ENCODE assay signal across 11 cellular contexts in the genomic region with DNA sequence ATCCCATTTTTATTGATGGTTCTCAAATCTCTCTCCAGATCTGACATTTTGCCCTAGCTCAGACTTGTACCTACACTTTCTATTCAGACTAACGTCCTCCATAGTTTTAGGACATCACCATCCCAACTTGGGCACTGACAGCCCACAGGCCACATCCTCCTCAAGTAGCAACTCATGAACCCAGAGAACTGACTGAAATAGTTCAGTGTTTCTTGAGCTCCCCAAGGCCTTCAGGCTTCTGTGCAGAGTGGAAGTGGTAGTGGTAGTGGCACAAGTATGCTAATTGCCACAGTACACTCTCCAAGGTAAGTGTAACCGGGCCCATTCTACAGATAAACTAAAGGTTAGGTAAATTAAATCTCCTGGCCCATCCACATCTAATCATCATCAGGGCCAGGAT.
DNase-seq lines count a peak whose midpoint lies in the region; ATAC-seq and TF ChIP-seq lines count a peak whose summit lies in the region.
"Had no signal": no experiment of that assay in that cellular context is flagged by ENCODE, and none has a peak within 500 bp of the region (broad histone marks: within the 10 kb centered on the region; RNA-seq: fewer than 3 reads in every experiment).

No MANE protein-coding gene starts in this region.

- peak overlapping the region; percentile 90 for H3K27ac Mint-ChIP-seq in CD8-positive, alpha-beta T cell
- peak overlapping the region; percentile 80 for H3K27ac Mint-ChIP-seq in activated T-helper 17 cell treated with anti-CD3 and anti-CD28 coated beads, Interleukin-2, amount 50 U/mL, for 72 hours
- H3K27ac Mint-ChIP-seq in natural killer cell treated with Interleukin-12 subunit alpha and Interleukin-12 subunit beta and Interleukin-15 and Interleukin-18, amount 100 ng/mL, for 72 hours, result peak overlapping the region in 1 of 2 donors; percentile 44

- no peaks in the 10 kb centered on the region for H3K9me3 ChIP-seq in CD8-positive, alpha-beta T cell (ENCODE audit: low read length)

- H3K27me3 ChIP-seq in CD8-positive, alpha-beta T cell (ENCODE audit: insufficient read depth, low read length), result no peaks in the 10 kb centered on the region
- H3K27me3 ChIP-seq: hepatocyte had no signal

- H3K4me3 Mint-ChIP-seq in CD8-positive, alpha-beta T cell, result peak overlapping the region; percentile 26
- H3K4me3 Mint-ChIP-seq in activated T-helper 17 cell treated with anti-CD3 and anti-CD28 coated beads, Interleukin-2, amount 50 U/mL, for 72 hours, result peak overlapping the region; percentile 66
- peak overlapping the region; percentile 45 for H3K4me3 Mint-ChIP-seq in natural killer cell treated with Interleukin-12 subunit alpha and Interleukin-12 subunit beta and Interleukin-15 and Interleukin-18, amount 100 ng/mL, for 72 hours
- H3K4me3 Mint-ChIP-seq: brain had no signal

- DNase-seq in CD8-positive, alpha-beta T cell, result peak in 1 of 7 experiments; percentile 53
- DNase-seq in Jurkat, Clone E6-1 (ENCODE audit: low read depth, low spot score), result peak; percentile 48
- DNase-seq in natural killer cell treated with Interleukin-12 subunit alpha and Interleukin-12 subunit beta and Interleukin-15 and Interleukin-18, amount 100 ng/mL, for 72 hours (ENCODE audit: low spot score), result no peak
- no peak for DNase-seq in NCI-H2029 (lab: John Stamatoyannopoulos, UW)
- no peak for DNase-seq in head of caudate nucleus
- DNase-seq in islet precursor cell, result no peak
- DNase-seq: C1 segment of cervical spinal cord, MM.1S had no signal

- CTCF ChIA-PET in CD8-positive, alpha-beta T cell (lab: Charles Lee), result interaction anchor here (0.7 to 2.1 kb wide), 9 partner anchors 8 to 296 kb away, joined by 3 to 10 read pairs (median 4); no protein-coding TSS in a partner anchor

- peaks cover 78% of the 10 kb centered on the region for H3K4me1 Mint-ChIP-seq in CD8-positive, alpha-beta T cell (ENCODE audit: low read depth)
- peaks cover 43% of the 10 kb centered on the region for H3K4me1 Mint-ChIP-seq in activated T-helper 17 cell treated with anti-CD3 and anti-CD28 coated beads, Interleukin-2, amount 50 U/mL, for 72 hours
- peaks cover 50 to 62% of the 10 kb centered on the region in 2 donors for H3K4me1 Mint-ChIP-seq in natural killer cell treated with Interleukin-12 subunit alpha and Interleukin-12 subunit beta and Interleukin-15 and Interleukin-18, amount 100 ng/mL, for 72 hours (ENCODE audit: low read depth in 2 of 2)

- no peaks in the 10 kb centered on the region for H3K36me3 Mint-ChIP-seq in CD8-positive, alpha-beta T cell
- H3K36me3 Mint-ChIP-seq in activated T-helper 17 cell treated with anti-CD3 and anti-CD28 coated beads, Interleukin-2, amount 50 U/mL, for 72 hours (ENCODE audit: low read depth), result no peaks in the 10 kb centered on the region
- H3K36me3 Mint-ChIP-seq in natural killer cell treated with Interleukin-12 subunit alpha and Interleukin-12 subunit beta and Interleukin-15 and Interleukin-18, amount 100 ng/mL, for 72 hours, result no peaks in the 10 kb centered on the region

- H3K36me3 ChIP-seq in CD8-positive, alpha-beta T cell (ENCODE audit: insufficient read depth, low read length), result no peaks in the 10 kb centered on the region

- peak; percentile 43 for ATAC-seq in CD8-positive, alpha-beta T cell
- ATAC-seq in activated T-helper 17 cell treated with anti-CD3 and anti-CD28 coated beads, Interleukin-2, amount 50 U/mL, for 72 hours (replicated peaks), result peak; percentile 85
- ATAC-seq in natural killer cell treated with Interleukin-12 subunit alpha and Interleukin-12 subunit beta and Interleukin-15 and Interleukin-18, amount 100 ng/mL, for 72 hours, result peak; percentile 58 to 77

- no peak for TF ChIP-seq CTCF in CD8-positive, alpha-beta T cell (IDR thresholded peaks at IDR 0.05)

- no peak overlapping the region for H3K27ac ChIP-seq in CD8-positive, alpha-beta T cell (ENCODE audit: low read depth, low read length)
- H3K27ac ChIP-seq: hepatocyte had no signal

- peaks cover 55% of the 10 kb centered on the region for H3K4me1 ChIP-seq in CD8-positive, alpha-beta T cell (ENCODE audit: insufficient read depth, low read length)

- POLR2A ChIA-PET in CD8-positive, alpha-beta T cell (lab: Charles Lee), result interaction anchor here (0.8 to 1.7 kb wide), 6 partner anchors 7 to 42 kb away, joined by 3 to 5 read pairs (median 3); no protein-coding TSS in a partner anchor

- H3K9me3 Mint-ChIP-seq in CD8-positive, alpha-beta T cell, result no peaks in the 10 kb centered on the region
- H3K9me3 Mint-ChIP-seq in activated T-helper 17 cell treated with anti-CD3 and anti-CD28 coated beads, Interleukin-2, amount 50 U/mL, for 72 hours, result no peaks in the 10 kb centered on the region
- no peaks in the 10 kb centered on the region for H3K9me3 Mint-ChIP-seq in natural killer cell treated with Interleukin-12 subunit alpha and Interleukin-12 subunit beta and Interleukin-15 and Interleukin-18, amount 100 ng/mL, for 72 hours
- H3K9me3 Mint-ChIP-seq: brain had no signal

- intact Hi-C loops in CD8-positive, alpha-beta T cell (cut with DNase I, micrococcal nuclease), result loop anchor here in 1 of 2 experiments (5.0 kb wide), 1 partner anchor 33 kb away; no protein-coding TSS in a partner anchor
- intact Hi-C loops in head of caudate nucleus (cut with DNase I), result no loop called here

- no peak overlapping the region for H3K4me3 ChIP-seq in CD8-positive, alpha-beta T cell (ENCODE audit: low read depth, low read length)
- no peak overlapping the region for H3K4me3 ChIP-seq in Jurkat, Clone E6-1 (ENCODE audit: low read length)
- H3K4me3 ChIP-seq: hepatocyte had no signal

- H3K27me3 Mint-ChIP-seq in CD8-positive, alpha-beta T cell (ENCODE audit: low read depth), result no peaks in the 10 kb centered on the region
- no peaks in the 10 kb centered on the region for H3K27me3 Mint-ChIP-seq in activated T-helper 17 cell treated with anti-CD3 and anti-CD28 coated beads, Interleukin-2, amount 50 U/mL, for 72 hours
- H3K27me3 Mint-ChIP-seq in natural killer cell treated with Interleukin-12 subunit alpha and Interleukin-12 subunit beta and Interleukin-15 and Interleukin-18, amount 100 ng/mL, for 72 hours, result peaks cover 0 to 17% of the 10 kb centered on the region in 2 donors
- H3K27me3 Mint-ChIP-seq: brain had no signal
